ENCODE assay signal across 1 cellular context in the genomic region with DNA sequence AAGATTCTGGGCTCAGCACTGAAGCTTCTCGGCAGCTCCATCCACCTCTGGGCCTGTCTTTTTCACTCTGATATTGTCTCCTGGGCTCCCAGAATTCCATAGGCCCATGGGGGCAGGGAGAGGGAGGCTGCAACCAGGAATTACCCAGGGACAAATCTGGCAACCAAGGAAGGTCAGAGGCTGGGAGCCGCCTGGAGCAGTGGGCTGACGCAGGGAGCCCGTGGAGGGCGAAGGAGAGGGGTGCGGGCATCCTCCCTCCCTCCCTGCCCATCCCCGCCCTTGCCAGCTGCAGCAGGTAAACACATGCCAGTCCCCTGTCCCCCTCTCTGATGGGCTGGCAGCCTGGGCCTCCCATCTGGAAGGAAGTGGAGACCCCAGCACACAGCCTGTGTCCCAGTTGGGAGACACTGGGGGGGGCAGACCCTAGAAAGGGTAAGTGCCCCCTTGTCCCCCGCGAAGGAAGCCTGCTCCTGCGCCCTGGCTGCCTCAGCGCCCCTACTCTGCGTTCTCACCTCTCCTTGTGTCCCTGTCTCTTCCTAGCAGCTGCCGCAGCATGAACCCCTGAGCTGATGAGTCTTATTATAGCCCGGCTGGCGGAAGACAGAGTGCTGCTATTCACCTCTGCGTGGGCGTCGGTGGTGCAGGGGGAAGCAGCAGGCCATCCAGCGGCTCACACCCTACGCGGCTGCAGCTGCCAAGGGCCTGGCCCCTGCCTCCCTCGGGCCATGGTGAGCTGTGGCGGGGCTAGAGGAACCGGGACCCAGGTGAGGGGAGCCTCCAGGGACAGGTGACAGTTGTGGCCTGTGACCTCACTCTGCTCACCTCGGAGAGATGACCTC.
TF ChIP-seq lines count a peak whose summit lies in the region.

No MANE protein-coding gene starts in this region.

TF ChIP-seq in HepG2, 621 proteins besides CTCF, POLR2A, EP300 and RAD21:
- no peak for TF ChIP-seq ZHX2 (IDR thresholded peaks at IDR 0.05; ENCODE audit: low read depth)
- TF ChIP-seq ZHX2 (CRISPR knock-in tag; IDR thresholded peaks at IDR 0.05; ENCODE audit: borderline replicate concordance) = no peak
- TF ChIP-seq ZNF589 (CRISPR knock-in tag; conservative IDR thresholded peaks at IDR 0.05) = no peak
- TF ChIP-seq USF2 (IDR thresholded peaks at IDR 0.05; ENCODE audit: low read depth, low read length) = no peak
- TF ChIP-seq USF2 (CRISPR knock-in tag; IDR thresholded peaks at IDR 0.05; ENCODE audit: borderline replicate concordance) = no peak
- TF ChIP-seq, protein P1, sequence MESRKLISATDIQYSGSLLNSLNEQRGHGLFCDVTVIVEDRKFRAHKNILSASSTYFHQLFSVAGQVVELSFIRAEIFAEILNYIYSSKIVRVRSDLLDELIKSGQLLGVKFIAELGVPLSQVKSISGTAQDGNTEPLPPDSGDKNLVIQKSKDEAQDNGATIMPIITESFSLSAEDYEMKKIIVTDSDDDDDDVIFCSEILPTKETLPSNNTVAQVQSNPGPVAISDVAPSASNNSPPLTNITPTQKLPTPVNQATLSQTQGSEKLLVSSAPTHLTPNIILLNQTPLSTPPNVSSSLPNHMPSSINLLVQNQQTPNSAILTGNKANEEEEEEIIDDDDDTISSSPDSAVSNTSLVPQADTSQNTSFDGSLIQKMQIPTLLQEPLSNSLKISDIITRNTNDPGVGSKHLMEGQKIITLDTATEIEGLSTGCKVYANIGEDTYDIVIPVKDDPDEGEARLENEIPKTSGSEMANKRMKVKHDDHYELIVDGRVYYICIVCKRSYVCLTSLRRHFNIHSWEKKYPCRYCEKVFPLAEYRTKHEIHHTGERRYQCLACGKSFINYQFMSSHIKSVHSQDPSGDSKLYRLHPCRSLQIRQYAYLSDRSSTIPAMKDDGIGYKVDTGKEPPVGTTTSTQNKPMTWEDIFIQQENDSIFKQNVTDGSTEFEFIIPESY (CRISPR knock-in tag; IDR thresholded peaks at IDR 0.05) = peak; percentile 53; the same call in 1 of the 2 replicates
- no peak for TF ChIP-seq ZNF276 (CRISPR knock-in tag; IDR thresholded peaks at IDR 0.05; ENCODE audit: low read depth)
- no peak for TF ChIP-seq TOE1 (CRISPR knock-in tag; IDR thresholded peaks at IDR 0.05)
